26 cellular contexts compared by ENCODE assay signal in genomic region chr5:159836691-159837090, GRCh38.
"Had no signal": no experiment of that assay in that cellular context is flagged by ENCODE, and none has a peak within 500 bp of the region (broad histone marks: within the 10 kb centered on the region; RNA-seq: fewer than 3 reads in every experiment).

No MANE protein-coding gene starts in this region.

- H3K4me3 ChIP-seq: coronary artery, dorsolateral prefrontal cortex, esophagus squamous epithelium, gastrocnemius medialis, heart right ventricle, left lung, lower lobe of right lung, mucosa of descending colon had no signal

- DNase-seq: dermis blood vessel endothelial cell; dorsolateral prefrontal cortex; effector CD4-positive, alpha-beta T cell; effector memory CD4-positive, alpha-beta T cell; erythroblast; esophagus squamous epithelium; foreskin fibroblast; foreskin melanocyte; gastrocnemius medialis; glutamatergic neuron; head of caudate nucleus; heart right ventricle; hippocampal formation; left cardiac atrium; left lung; left ventricle myocardium superior; lower lobe of right lung; mesenchymal stem cell; mucosa of descending colon; naive B cell; naive thymus-derived CD8-positive, alpha-beta T cell had no signal

- H3K27ac ChIP-seq: coronary artery, dorsolateral prefrontal cortex, esophagus squamous epithelium, gastrocnemius medialis, heart right ventricle, left lung, lower lobe of right lung had no signal

- H3K4me1 ChIP-seq: gastrocnemius medialis, heart right ventricle, left lung, lower lobe of right lung had no signal

- H3K9me3 ChIP-seq: esophagus squamous epithelium, gastrocnemius medialis, lower lobe of right lung, mucosa of descending colon had no signal

- H3K27me3 ChIP-seq: dorsolateral prefrontal cortex, esophagus squamous epithelium, gastrocnemius medialis, left lung had no signal

- H3K36me3 ChIP-seq: esophagus squamous epithelium, gastrocnemius medialis, heart right ventricle, left lung, lower lobe of right lung had no signal

- ATAC-seq: esophagus mucosa; gastrocnemius medialis; heart right ventricle; left cardiac atrium; left lung; left ventricle myocardium superior; lower lobe of right lung; mucosa of descending colon; naive thymus-derived CD8-positive, alpha-beta T cell had no signal

- FAIRE-seq: colon, endothelial cell of umbilical vein, islet of Langerhans had no signal
